Comparison of ENCODE assay signal across 1 cellular context in genomic region chr3:145411605-145412004, GRCh38.
TF ChIP-seq lines count a peak whose summit lies in the region.

No MANE protein-coding gene starts in this region.

TF ChIP-seq in HepG2, 621 proteins besides CTCF, POLR2A, EP300 and RAD21 (continued from another document):
- TF ChIP-seq RERE (CRISPR knock-in tag; IDR thresholded peaks at IDR 0.05; ENCODE audit: low read depth) (0 out of 2 replicates have a peak, but pooled peaks have one; percentile 30), ADNP (CRISPR knock-in tag; IDR thresholded peaks at IDR 0.05) (no peak), NFIC (IDR thresholded peaks at IDR 0.05; ENCODE audit: low read length) (peak; percentile 60; the same call in 1 of the 2 replicates)
